Comparison of ENCODE assay signal across 20 cellular contexts in genomic region chr4:148026022-148026421, GRCh38.
DNase-seq lines count a peak whose midpoint lies in the region; ATAC-seq and TF ChIP-seq lines count a peak whose summit lies in the region.
"Had no signal": no experiment of that assay in that cellular context is flagged by ENCODE, and none has a peak within 500 bp of the region (broad histone marks: within the 10 kb centered on the region; RNA-seq: fewer than 3 reads in every experiment).

No MANE protein-coding gene starts in this region.

- intact Hi-C loops in mammary epithelial cell (cut with micrococcal nuclease), result no loop called here
- intact Hi-C loops in breast epithelium (cut with DNase I; ENCODE audit: low total_unique reads), result no loop called here

- peaks cover 5% of the 10 kb centered on the region for H3K79me2 ChIP-seq in mammary epithelial cell (ENCODE audit: insufficient read depth, low read length)

- H3K27me3 ChIP-seq in mammary epithelial cell (ENCODE audit: insufficient read depth, low read length) (no peaks in the 10 kb centered on the region), breast epithelium (no peaks in the 10 kb centered on the region), brain microvascular endothelial cell (replicated peaks) (no peaks in the 10 kb centered on the region)
- H3K27me3 ChIP-seq: heart right ventricle, Peyer's patch had no signal

- dilution Hi-C loops in mammary epithelial cell (cut with HindIII; ENCODE audit: low sequenced_read_pairs), result no loop called here

- 57% methylated on average over 3 of the region's 3 CpGs for WGBS in mammary epithelial cell (ENCODE audit: low coverage, missing lambda C conversion rate)

- H4K20me1 ChIP-seq in mammary epithelial cell (ENCODE audit: insufficient read depth, low read length), result no peaks in the 10 kb centered on the region

- ATAC-seq in GM18909 (IDR thresholded peaks at IDR 0.05; ENCODE audit: poor library complexity, unreplicated experiment) (no peak), GM21381 (IDR thresholded peaks at IDR 0.05; ENCODE audit: unreplicated experiment) (no peak)
- ATAC-seq: activated T-cell treated with anti-CD3 and anti-CD28 coated beads, Interleukin-2, amount 50 U/mL, for 72 hours had no signal

- H3K9me3 ChIP-seq in mammary epithelial cell (replicated peaks; ENCODE audit: insufficient read depth, low read length) (no peaks in the 10 kb centered on the region), breast epithelium (no peaks in the 10 kb centered on the region)
- H3K9me3 ChIP-seq: Peyer's patch had no signal

- TF ChIP-seq CTCF in mammary epithelial cell (conservative IDR thresholded peaks at IDR 0.05 in 1 of 2, IDR thresholded peaks at IDR 0.05 in 1 of 2; ENCODE audit: extremely low read depth in 1 of 2, insufficient read depth in 1 of 2, low read depth in 1 of 2, low read length in 2 of 2) (no peak), breast epithelium (IDR thresholded peaks at IDR 0.05) (no peak), brain microvascular endothelial cell (IDR thresholded peaks at IDR 0.05; ENCODE audit: low read depth, low read length, missing control alignments) (no peak)

- H3K4me3 ChIP-seq in mammary epithelial cell (replicated peaks in 1 of 3; ENCODE audit: insufficient read depth in 1 of 3, low read depth in 2 of 3, low read length in 3 of 3), result no peak overlapping the region
- no peak overlapping the region for H3K4me3 ChIP-seq in breast epithelium
- no peak overlapping the region for H3K4me3 ChIP-seq in brain microvascular endothelial cell (ENCODE audit: low read depth, low read length)
- H3K4me3 ChIP-seq: heart right ventricle, Peyer's patch, skin epidermis had no signal

- CTCF ChIA-PET in mammary epithelial cell (lab: Charles Lee; ENCODE audit: low non-redundant PET), result no interaction called here

- H3K4me1 ChIP-seq in mammary epithelial cell (ENCODE audit: insufficient read depth, low read length), result peaks cover 7% of the 10 kb centered on the region
- H3K4me1 ChIP-seq in breast epithelium, result no peaks in the 10 kb centered on the region
- H3K4me1 ChIP-seq: Peyer's patch had no signal

- H3K4me2 ChIP-seq in mammary epithelial cell (ENCODE audit: insufficient read depth, low read depth, low read length), result no peak overlapping the region

- TF ChIP-seq POLR2A in breast epithelium (IDR thresholded peaks at IDR 0.05), result no peak

- DNase-seq in mammary epithelial cell (peak; percentile 26), breast epithelium (ENCODE audit: low spot score in 2 of 2) (no peak), brain microvascular endothelial cell (peak; percentile 91), iPS-NIHi11 (ENCODE audit: low spot score) (peak; percentile 14), NCI-H82 treated with DMSO at 0.1 percent for 48 hours (lab: John Stamatoyannopoulos, UW; ENCODE audit: unreplicated experiment) (no peak)
- no peak for DNase-seq in stimulated activated CD4-positive, alpha-beta T cell treated with anti-CD3 and anti-CD28 coated beads, Interleukin-2, amount 100 ng/mL, for 24 hours
- DNase-seq: 8988T; activated CD4-positive, alpha-beta T cell treated with anti-CD3 and anti-CD28 coated beads, Interleukin-2, amount 10 ng/mL, durations not matched to agents 24 days and 14 days; activated T-cell treated with anti-CD3 and anti-CD28 coated beads, Interleukin-2, amount 50 U/mL, for 72 hours; DMS153; effector CD4-positive, alpha-beta T cell; heart right ventricle; KBM-7; NCI-H1694 treated with DMSO at 0.1 percent for 48 hours; NCI-H524 treated with DMSO at 0.1 percent for 48 hours; nephron progenitor cell; Peyer's patch had no signal

- in situ Hi-C loops in mammary epithelial cell (cut with MboI; ENCODE audit: low sequenced_read_pairs in 2 of 2), result no loop called here
- in situ Hi-C loops in brain microvascular endothelial cell (cut with HindIII; ENCODE audit: low pct_ligation_motif_present, low sequenced_read_pairs), result no loop called here

- BruUV-seq in mammary epithelial cell (replicated peaks; lab: Mats Ljungman, UMichigan), result no TSS peak

- no peak overlapping the region for H3K27ac ChIP-seq in mammary epithelial cell (ENCODE audit: insufficient read depth, low read depth, low read length)
- no peak overlapping the region for H3K27ac ChIP-seq in breast epithelium
- H3K27ac ChIP-seq in brain microvascular endothelial cell, result peak overlapping the region; percentile 35
- H3K27ac ChIP-seq: heart right ventricle, Peyer's patch, skin epidermis had no signal

- H2AFZ ChIP-seq in mammary epithelial cell (ENCODE audit: low read depth, low read length), result no peak overlapping the region

- no peak overlapping the region for H3K9ac ChIP-seq in mammary epithelial cell (ENCODE audit: insufficient read depth, low read length)

- H3K36me3 ChIP-seq in mammary epithelial cell (ENCODE audit: insufficient read depth, low read length) (peaks cover 2% of the 10 kb centered on the region), breast epithelium (no peaks in the 10 kb centered on the region), brain microvascular endothelial cell (replicated peaks) (peaks cover 2% of the 10 kb centered on the region)
- H3K36me3 ChIP-seq: Peyer's patch had no signal

Comparison
In these comparisons a context has a peak if more than half of its experiments do, and no peak if none do; other contexts are left out.
1. DNase-seq: peak in mammary epithelial cell (single experiment), brain microvascular endothelial cell (single experiment) and iPS-NIHi11 (single experiment); none in breast epithelium (0 of 2), stimulated activated CD4-positive, alpha-beta T cell treated with anti-CD3 and anti-CD28 coated beads, Interleukin-2, amount 100 ng/mL, for 24 hours (0 of 2) and NCI-H82 treated with DMSO at 0.1 percent for 48 hours (single experiment).